25 cellular contexts compared by ENCODE assay signal in the genomic region with DNA sequence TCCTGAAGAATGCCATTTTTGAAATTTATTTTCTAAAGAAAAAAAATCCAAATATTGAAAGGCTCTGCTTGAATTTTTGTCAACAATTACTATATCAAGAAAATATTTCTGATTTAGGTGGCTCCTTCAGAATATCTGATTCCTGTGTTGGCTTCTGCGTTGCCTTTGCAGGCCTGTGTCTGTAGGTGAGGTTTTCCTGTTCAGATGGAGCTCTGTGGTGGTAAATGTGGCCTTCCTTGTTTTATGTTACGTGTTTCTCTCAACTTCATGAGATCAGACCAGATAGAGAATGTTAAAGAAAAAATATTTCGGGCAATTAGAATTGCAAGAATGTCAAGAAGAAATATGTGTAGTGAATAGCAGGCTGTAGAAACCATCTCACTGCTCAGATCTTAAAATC.
DNase-seq lines count a peak whose midpoint lies in the region; ATAC-seq lines count a peak whose summit lies in the region.
"Had no signal": no experiment of that assay in that cellular context is flagged by ENCODE, and none has a peak within 500 bp of the region (broad histone marks: within the 10 kb centered on the region; RNA-seq: fewer than 3 reads in every experiment).

No MANE protein-coding gene starts in this region.

- no peak for ATAC-seq in activated naive CD8-positive, alpha-beta T cell treated with anti-CD3 and anti-CD28 coated beads, Interleukin-2, amount 50 U/mL, for 24 hours
- no peak for ATAC-seq in GM21528 (IDR thresholded peaks at IDR 0.05; ENCODE audit: low FRiP score, unreplicated experiment)
- ATAC-seq in aorta (ENCODE audit: low FRiP score) = no peak
- ATAC-seq: activated CD4-positive, CD25-positive, alpha-beta regulatory T cell treated with anti-CD3 and anti-CD28 coated beads, Interleukin-2, amount 50 U/mL, for 24 hours; GM23338; left lobe of liver; PC-3; right lobe of liver had no signal

- no peaks in the 10 kb centered on the region for H3K36me3 ChIP-seq in aorta (ENCODE audit: control insufficient read depth in 1 of 2, insufficient read depth in 2 of 2, low read length in 1 of 2)
- H3K36me3 ChIP-seq: adrenal gland, neutrophil, right lobe of liver had no signal

- no peak overlapping the region for H3K4me3 ChIP-seq in aorta (ENCODE audit: low read length in 2 of 2)
- H3K4me3 ChIP-seq: adrenal gland, GM23338, right lobe of liver had no signal

- peak overlapping the region; percentile 40 for H3K4me3 Mint-ChIP-seq in activated naive CD8-positive, alpha-beta T cell
- no peak overlapping the region for H3K4me3 Mint-ChIP-seq in activated naive CD8-positive, alpha-beta T cell treated with anti-CD3 and anti-CD28 coated beads, Interleukin-2, amount 50 U/mL, for 24 hours
- H3K4me3 Mint-ChIP-seq in activated naive CD8-positive, alpha-beta T cell treated with anti-CD3 and anti-CD28 coated beads for 36 hours = no peak overlapping the region
- H3K4me3 Mint-ChIP-seq: brain, CD14-positive monocyte, GM23338, memory B cell had no signal

- no peaks in the 10 kb centered on the region for H3K9me3 ChIP-seq in aorta (ENCODE audit: control insufficient read depth, low read length)
- H3K9me3 ChIP-seq: adrenal gland, neutrophil, right lobe of liver had no signal

- no peaks in the 10 kb centered on the region for H3K27me3 Mint-ChIP-seq in activated naive CD8-positive, alpha-beta T cell
- H3K27me3 Mint-ChIP-seq in activated naive CD8-positive, alpha-beta T cell treated with anti-CD3 and anti-CD28 coated beads, Interleukin-2, amount 50 U/mL, for 24 hours = no peaks in the 10 kb centered on the region
- no peaks in the 10 kb centered on the region for H3K27me3 Mint-ChIP-seq in activated naive CD8-positive, alpha-beta T cell treated with anti-CD3 and anti-CD28 coated beads for 36 hours
- H3K27me3 Mint-ChIP-seq: memory B cell, progenitor cell of endocrine pancreas had no signal

- H3K27me3 ChIP-seq in aorta (ENCODE audit: control insufficient read depth in 1 of 2, insufficient read depth in 2 of 2, low read length in 1 of 2) = no peaks in the 10 kb centered on the region
- H3K27me3 ChIP-seq: adrenal gland, neutrophil, right lobe of liver had no signal

- intact Hi-C loops in aorta (cut with DNase I) = no loop called here

- peaks cover 3% of the 10 kb centered on the region for H3K36me3 Mint-ChIP-seq in activated naive CD8-positive, alpha-beta T cell
- peaks cover 10% of the 10 kb centered on the region for H3K36me3 Mint-ChIP-seq in activated naive CD8-positive, alpha-beta T cell treated with anti-CD3 and anti-CD28 coated beads, Interleukin-2, amount 50 U/mL, for 24 hours (ENCODE audit: low read depth)
- peaks cover 10% of the 10 kb centered on the region for H3K36me3 Mint-ChIP-seq in activated naive CD8-positive, alpha-beta T cell treated with anti-CD3 and anti-CD28 coated beads for 36 hours
- H3K36me3 Mint-ChIP-seq: CD14-positive monocyte had no signal

- DNase-seq in DMS53 (lab: John Stamatoyannopoulos, UW) (peak; percentile 43), DMS53 treated with DMSO at 0.1 percent for 48 hours (lab: John Stamatoyannopoulos, UW; ENCODE audit: unreplicated experiment) (no peak), aorta (no peak), NCI-H1105 treated with DMSO at 0.1 percent for 48 hours (lab: John Stamatoyannopoulos, UW) (no peak)
- DNase-seq in activated naive CD8-positive, alpha-beta T cell treated with anti-CD3 and anti-CD28 coated beads, Interleukin-2, amount 50 U/mL, for 24 hours = no peak
- no peak for DNase-seq in activated naive CD8-positive, alpha-beta T cell treated with anti-CD3 and anti-CD28 coated beads for 36 hours
- DNase-seq: adrenal gland; DMS 273 treated with DMSO at 0.1 percent for 48 hours; MV-4-11; PC-3; right lobe of liver; Right ventricle myocardium superior; stimulated activated CD4-positive, alpha-beta T cell treated with anti-CD3 and anti-CD28 coated beads, Interleukin-2, amount 100 ng/mL, for 48 hours had no signal

- no peaks in the 10 kb centered on the region for H3K9me3 Mint-ChIP-seq in activated naive CD8-positive, alpha-beta T cell (ENCODE audit: low read depth)
- no peaks in the 10 kb centered on the region for H3K9me3 Mint-ChIP-seq in activated naive CD8-positive, alpha-beta T cell treated with anti-CD3 and anti-CD28 coated beads, Interleukin-2, amount 50 U/mL, for 24 hours
- no peaks in the 10 kb centered on the region for H3K9me3 Mint-ChIP-seq in activated naive CD8-positive, alpha-beta T cell treated with anti-CD3 and anti-CD28 coated beads for 36 hours
- H3K9me3 Mint-ChIP-seq: CD14-positive monocyte, GM23338, memory B cell had no signal

- no peaks in the 10 kb centered on the region for H3K4me1 ChIP-seq in aorta (ENCODE audit: control insufficient read depth in 1 of 2, insufficient read depth in 2 of 2, low read length in 2 of 2)
- H3K4me1 ChIP-seq: adrenal gland, right lobe of liver had no signal

- WGBS in aorta, 2 donors = 83 to 89% methylated on average over 3 of the region's 3 CpGs

- no peak overlapping the region for H3K27ac ChIP-seq in aorta (ENCODE audit: low read depth in 1 of 2, low read length in 2 of 2)
- H3K27ac ChIP-seq: 22Rv1, adrenal gland, KMS-11, neutrophil, right lobe of liver had no signal

- H3K27ac Mint-ChIP-seq in activated naive CD8-positive, alpha-beta T cell = peak overlapping the region; percentile 58
- no peak overlapping the region for H3K27ac Mint-ChIP-seq in activated naive CD8-positive, alpha-beta T cell treated with anti-CD3 and anti-CD28 coated beads, Interleukin-2, amount 50 U/mL, for 24 hours
- H3K27ac Mint-ChIP-seq in activated naive CD8-positive, alpha-beta T cell treated with anti-CD3 and anti-CD28 coated beads for 36 hours = peak overlapping the region; percentile 22
- H3K27ac Mint-ChIP-seq: GM23338, progenitor cell of endocrine pancreas had no signal

- H3K4me1 Mint-ChIP-seq in activated naive CD8-positive, alpha-beta T cell (ENCODE audit: low read depth) = peaks cover 71% of the 10 kb centered on the region
- H3K4me1 Mint-ChIP-seq in activated naive CD8-positive, alpha-beta T cell treated with anti-CD3 and anti-CD28 coated beads, Interleukin-2, amount 50 U/mL, for 24 hours = peaks cover 70% of the 10 kb centered on the region
- H3K4me1 Mint-ChIP-seq in activated naive CD8-positive, alpha-beta T cell treated with anti-CD3 and anti-CD28 coated beads for 36 hours = peaks cover 51% of the 10 kb centered on the region
